19 cellular contexts compared by ENCODE assay signal in the genomic region with DNA sequence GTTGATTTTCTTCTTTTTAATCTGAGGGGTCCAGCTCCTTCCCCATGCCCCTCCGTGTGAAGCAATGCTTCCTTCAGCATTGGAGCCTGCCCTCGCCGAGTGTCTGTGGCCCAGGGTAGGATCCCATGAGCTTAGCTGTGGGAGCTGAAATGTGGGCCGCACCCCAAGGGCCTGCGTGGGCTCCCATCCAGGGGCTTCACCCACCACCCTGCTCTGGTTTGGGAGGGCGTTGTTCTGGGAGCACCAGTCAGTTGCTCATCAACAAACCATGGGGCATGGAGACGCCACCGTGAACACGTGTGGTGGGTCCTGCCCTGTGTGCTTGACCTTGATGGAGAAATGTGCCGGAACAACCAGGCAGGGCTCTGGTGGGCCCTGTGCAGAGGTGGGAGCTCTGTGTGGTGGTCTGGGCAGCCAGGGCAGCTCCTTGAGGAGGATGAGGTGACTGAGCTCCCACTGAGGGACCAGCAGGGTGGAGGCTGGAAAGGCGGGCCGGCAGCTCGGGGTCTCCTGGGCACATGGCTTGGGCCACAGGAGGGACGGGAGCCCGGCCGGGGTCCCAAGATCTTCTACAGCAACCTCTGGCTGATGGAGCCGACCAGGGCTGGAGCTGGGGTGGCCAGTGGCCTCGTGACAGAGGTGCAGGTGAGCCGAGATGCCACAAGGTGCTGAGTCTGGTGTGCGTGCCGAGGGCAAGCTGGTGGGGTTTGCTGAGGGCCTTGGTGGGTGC. TPM values are rescaled to one million over a fixed set of nuclear protein-coding genes. Genes with fewer than 3 reads are reported as not detected.
DNase-seq lines count a peak whose midpoint lies in the region; ATAC-seq and TF ChIP-seq lines count a peak whose summit lies in the region.
"Had no signal": no experiment of that assay in that cellular context is flagged by ENCODE, and none has a peak within 500 bp of the region (broad histone marks: within the 10 kb centered on the region; RNA-seq: fewer than 3 reads in every experiment).

No MANE protein-coding gene starts in this region.

- no peak for ATAC-seq in activated CD8-positive, alpha-beta memory T cell treated with anti-CD3 and anti-CD28 coated beads, Interleukin-2, amount 10 ng/mL, durations not matched to agents 7 days and 5 days
- ATAC-seq in GM21723 (IDR thresholded peaks at IDR 0.05; ENCODE audit: unreplicated experiment) (no peak), GM21360 (IDR thresholded peaks at IDR 0.05; ENCODE audit: unreplicated experiment) (no peak)
- ATAC-seq: GM23338 had no signal

- H3K27ac Mint-ChIP-seq in activated CD8-positive, alpha-beta memory T cell treated with anti-CD3 and anti-CD28 coated beads, Interleukin-2, amount 10 ng/mL, durations not matched to agents 7 days and 5 days: no peak overlapping the region
- peak overlapping the region; percentile 46 for H3K27ac Mint-ChIP-seq in progenitor cell of endocrine pancreas
- H3K27ac Mint-ChIP-seq: B cell, GM23338 had no signal

- H3K4me1 Mint-ChIP-seq in activated CD8-positive, alpha-beta memory T cell treated with anti-CD3 and anti-CD28 coated beads, Interleukin-2, amount 10 ng/mL, durations not matched to agents 7 days and 5 days: no peaks in the 10 kb centered on the region
- H3K4me1 Mint-ChIP-seq in progenitor cell of endocrine pancreas (ENCODE audit: low read depth): no peaks in the 10 kb centered on the region
- H3K4me1 Mint-ChIP-seq: B cell, GM23338 had no signal

- no peaks in the 10 kb centered on the region for H3K9me3 Mint-ChIP-seq in activated CD8-positive, alpha-beta memory T cell treated with anti-CD3 and anti-CD28 coated beads, Interleukin-2, amount 10 ng/mL, durations not matched to agents 7 days and 5 days (ENCODE audit: low read depth)
- no peaks in the 10 kb centered on the region for H3K9me3 Mint-ChIP-seq in progenitor cell of endocrine pancreas (ENCODE audit: low read depth)
- H3K9me3 Mint-ChIP-seq: GM23338 had no signal

- H3K4me3 Mint-ChIP-seq in activated CD8-positive, alpha-beta memory T cell treated with anti-CD3 and anti-CD28 coated beads, Interleukin-2, amount 10 ng/mL, durations not matched to agents 7 days and 5 days: no peak overlapping the region
- no peak overlapping the region for H3K4me3 Mint-ChIP-seq in progenitor cell of endocrine pancreas (ENCODE audit: low read depth)
- H3K4me3 Mint-ChIP-seq: B cell, GM23338 had no signal

- DNase-seq in activated CD8-positive, alpha-beta memory T cell treated with anti-CD3 and anti-CD28 coated beads, Interleukin-2, amount 50 U/mL, for 48 hours: peak; percentile 37
- no peak for DNase-seq in activated CD8-positive, alpha-beta memory T cell treated with anti-CD3 and anti-CD28 coated beads, Interleukin-2, amount 10 ng/mL, durations not matched to agents 7 days and 5 days
- peak; percentile 20 for DNase-seq in D341Med (ENCODE audit: low spot score)
- peak; percentile 28 for DNase-seq in islet precursor cell
- no peak for DNase-seq in progenitor cell of endocrine pancreas (ENCODE audit: low spot score, unreplicated experiment)
- no peak for DNase-seq in RKO (ENCODE audit: low spot score)
- DNase-seq: EL, IMR-90, NCI-H1105, NCI-H146, NCI-H2029 treated with DMSO at 0.1 percent for 48 hours, NCI-H226, NCI-H510A treated with DMSO at 0.1 percent for 48 hours, NCI-H748 treated with DMSO at 0.1 percent for 48 hours, SJCRH30 had no signal

- H3K36me3 Mint-ChIP-seq in activated CD8-positive, alpha-beta memory T cell treated with anti-CD3 and anti-CD28 coated beads, Interleukin-2, amount 10 ng/mL, durations not matched to agents 7 days and 5 days: no peaks in the 10 kb centered on the region
- no peaks in the 10 kb centered on the region for H3K36me3 Mint-ChIP-seq in progenitor cell of endocrine pancreas (ENCODE audit: insufficient read depth)

- no peaks in the 10 kb centered on the region for H3K27me3 Mint-ChIP-seq in activated CD8-positive, alpha-beta memory T cell treated with anti-CD3 and anti-CD28 coated beads, Interleukin-2, amount 10 ng/mL, durations not matched to agents 7 days and 5 days
- H3K27me3 Mint-ChIP-seq in progenitor cell of endocrine pancreas: peaks cover 3% of the 10 kb centered on the region
- H3K27me3 Mint-ChIP-seq: B cell had no signal

- CTCF ChIA-PET in activated CD8-positive, alpha-beta memory T cell treated with anti-CD3 and anti-CD28 coated beads, Interleukin-2, amount 10 ng/mL, durations not matched to agents 7 days and 5 days (lab: Charles Lee): no interaction called here

- no peak for TF ChIP-seq CTCF in progenitor cell of endocrine pancreas (IDR thresholded peaks at IDR 0.05; ENCODE audit: unreplicated experiment)

RNA-seq across cellular contexts. Expression of gene NKX1-1, which starts 39.6 kb away (rescaled TPM):
- not detected for total RNA-seq in activated CD8-positive, alpha-beta memory T cell treated with anti-CD3 and anti-CD28 coated beads, Interleukin-2, amount 10 ng/mL, durations not matched to agents 7 days and 5 days
- total RNA-seq in progenitor cell of endocrine pancreas: not detected in 2 replicates
- total RNA-seq: B cell, GM23338, IMR-90, SJCRH30 had no signal

Comparison
In these comparisons a context has a peak if more than half of its experiments do, and no peak if none do; other contexts are left out.
1. DNase-seq: peak in activated CD8-positive, alpha-beta memory T cell treated with anti-CD3 and anti-CD28 coated beads, Interleukin-2, amount 50 U/mL, for 48 hours (single experiment), D341Med (single experiment) and islet precursor cell (single experiment); none in activated CD8-positive, alpha-beta memory T cell treated with anti-CD3 and anti-CD28 coated beads, Interleukin-2, amount 10 ng/mL, durations not matched to agents 7 days and 5 days (single experiment), progenitor cell of endocrine pancreas (single experiment) and RKO (single experiment).